ENCODE assay signal across 18 cellular contexts in the genomic region with DNA sequence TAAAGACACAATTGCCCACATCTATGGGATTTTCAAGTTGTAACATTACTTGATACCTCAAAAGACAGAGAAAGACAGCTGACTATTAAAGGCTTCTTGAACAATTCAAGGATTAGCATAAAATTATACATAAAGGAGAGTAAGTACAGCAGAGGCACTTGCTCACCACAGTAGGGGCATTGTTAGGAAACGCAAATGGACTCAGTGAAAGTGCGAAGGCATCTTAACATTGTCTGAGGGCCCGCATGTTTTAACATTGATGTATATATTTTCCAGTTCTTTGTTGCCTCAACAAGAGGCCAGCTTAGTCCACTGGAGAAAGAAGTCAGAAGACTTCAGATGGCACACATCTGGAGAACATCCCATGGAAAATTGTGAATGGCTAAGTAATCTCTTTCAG.
A peak's percentile ranks its signal among the peaks of the same experiment; 100 is the strongest.
DNase-seq lines count a peak whose midpoint lies in the region; ATAC-seq and TF ChIP-seq lines count a peak whose summit lies in the region.
"Had no signal": no experiment of that assay in that cellular context is flagged by ENCODE, and none has a peak within 500 bp of the region (broad histone marks: within the 10 kb centered on the region; RNA-seq: fewer than 3 reads in every experiment).

No MANE protein-coding gene starts in this region.

- DNase-seq in DND-41 (no peak), glutamatergic neuron (no peak), osteocyte (ENCODE audit: extremely low spot score, unreplicated experiment) (no peak), NOMO-1 (lab: John Stamatoyannopoulos, UW; ENCODE audit: unreplicated experiment in 2 of 2) (no peak), HK-2 (ENCODE audit: unreplicated experiment) (no peak)
- DNase-seq in stimulated activated CD4-positive, alpha-beta T cell treated with anti-CD3 and anti-CD28 coated beads, Interleukin-4, amount 100 ng/mL, for 4 hours, result no peak
- DNase-seq: 8988T; C1 segment of cervical spinal cord; Calu3; CD4-positive, alpha-beta memory T cell; COR-L47; DMS53; DMS79 treated with DMSO at 0.1 percent for 48 hours; GM23248; H7; HFFc6 had no signal

- H3K36me3 Mint-ChIP-seq in glutamatergic neuron (ENCODE audit: unreplicated experiment) (peaks cover 5% of the 10 kb centered on the region), osteocyte (ENCODE audit: unreplicated experiment) (peaks cover 2% of the 10 kb centered on the region)
- H3K36me3 Mint-ChIP-seq: CD4-positive, alpha-beta memory T cell had no signal

- peak overlapping the region; percentile 61 for H3K9ac ChIP-seq in DND-41 (ENCODE audit: low read depth, low read length)
- H3K9ac ChIP-seq: GM23248 had no signal

- H3K79me2 ChIP-seq in DND-41 (ENCODE audit: insufficient read depth, low read length), result no peaks in the 10 kb centered on the region

- H3K4me3 Mint-ChIP-seq in glutamatergic neuron (ENCODE audit: unreplicated experiment), result no peak overlapping the region
- H3K4me3 Mint-ChIP-seq in osteocyte (ENCODE audit: unreplicated experiment), result no peak overlapping the region
- H3K4me3 Mint-ChIP-seq: CD4-positive, alpha-beta memory T cell; HFFc6 had no signal

- H3K27ac ChIP-seq in DND-41 (ENCODE audit: low read length) (peak overlapping the region; percentile 97), KOPT-K1 (ENCODE audit: low read depth, low read length, poor library complexity, severe bottlenecking) (peak overlapping the region; percentile 98)
- H3K27ac ChIP-seq: A549, GM23248 had no signal

- peak overlapping the region; percentile 54 for H2AFZ ChIP-seq in DND-41 (ENCODE audit: low read depth, low read length)
- H2AFZ ChIP-seq: GM23248 had no signal

- no peak for TF ChIP-seq CTCF in DND-41 (IDR thresholded peaks at IDR 0.05; ENCODE audit: borderline replicate concordance, extremely low read depth, low read length, poor library complexity, severe bottlenecking)
- no peak for TF ChIP-seq CTCF in glutamatergic neuron (IDR thresholded peaks at IDR 0.05; ENCODE audit: partially characterized antibody, unreplicated experiment)
- no peak for TF ChIP-seq CTCF in osteocyte (IDR thresholded peaks at IDR 0.05)

- H3K27ac Mint-ChIP-seq in glutamatergic neuron (ENCODE audit: unreplicated experiment) (peak overlapping the region; percentile 57), osteocyte (ENCODE audit: unreplicated experiment) (peak overlapping the region; percentile 93)
- H3K27ac Mint-ChIP-seq: CD4-positive, alpha-beta memory T cell; HFFc6 had no signal

- no peaks in the 10 kb centered on the region for H3K27me3 ChIP-seq in DND-41 (ENCODE audit: insufficient read depth, low read length, poor library complexity)

- H4K20me1 ChIP-seq in DND-41 (ENCODE audit: insufficient read depth, low read length), result no peaks in the 10 kb centered on the region

- H3K9me3 ChIP-seq in DND-41 (ENCODE audit: insufficient read depth, low read length, severe bottlenecking) (no peaks in the 10 kb centered on the region), KOPT-K1 (ENCODE audit: insufficient read depth, low read length, poor library complexity, severe bottlenecking) (no peaks in the 10 kb centered on the region)
- H3K9me3 ChIP-seq: A549 had no signal

- H3K4me1 ChIP-seq in DND-41 (ENCODE audit: insufficient read depth, low read length), result peaks cover 58% of the 10 kb centered on the region

- H3K27me3 Mint-ChIP-seq in glutamatergic neuron (ENCODE audit: unreplicated experiment) (peaks cover 6% of the 10 kb centered on the region), osteocyte (ENCODE audit: unreplicated experiment) (no peaks in the 10 kb centered on the region)

- peaks cover 7% of the 10 kb centered on the region for H3K9me3 Mint-ChIP-seq in glutamatergic neuron (ENCODE audit: unreplicated experiment)
- H3K9me3 Mint-ChIP-seq in osteocyte (ENCODE audit: unreplicated experiment), result peaks cover 3% of the 10 kb centered on the region
- H3K9me3 Mint-ChIP-seq: HFFc6 had no signal

- H3K36me3 ChIP-seq in DND-41 (ENCODE audit: insufficient read depth, low read length) (no peaks in the 10 kb centered on the region), KOPT-K1 (ENCODE audit: insufficient read depth, low read length) (no peaks in the 10 kb centered on the region)

- no peak for ATAC-seq in DND-41 (ENCODE audit: insufficient read depth, low read depth)
- ATAC-seq: A549 had no signal

- no peak overlapping the region; the same call in 1 of the 2 replicates for H3K4me2 ChIP-seq in DND-41 (ENCODE audit: insufficient read depth, low read length)
- H3K4me2 ChIP-seq: A549 had no signal

- no peak overlapping the region for H3K4me3 ChIP-seq in DND-41 (ENCODE audit: low read depth in 1 of 2, low read length in 2 of 2)
- H3K4me3 ChIP-seq: A549 had no signal

- H3K4me1 Mint-ChIP-seq in glutamatergic neuron (ENCODE audit: low read depth, unreplicated experiment) (peaks cover 36% of the 10 kb centered on the region), osteocyte (ENCODE audit: unreplicated experiment) (peaks cover 62% of the 10 kb centered on the region)
